7 cellular contexts compared by ENCODE assay signal in genomic region chr17:34869636-34870035, GRCh38.
"Had no signal": no experiment of that assay in that cellular context is flagged by ENCODE, and none has a peak within 500 bp of the region (broad histone marks: within the 10 kb centered on the region; RNA-seq: fewer than 3 reads in every experiment).

No MANE protein-coding gene starts in this region.

- DNase-seq: IMR-90, KBM-7, KG1 had no signal

- ATAC-seq: HepG2, K562 had no signal

- H3K27ac ChIP-seq: HL-60, KMS-11 had no signal

- H3K4me3 ChIP-seq: K562 had no signal
